Comparison of ENCODE assay signal across 16 cellular contexts in the genomic region with DNA sequence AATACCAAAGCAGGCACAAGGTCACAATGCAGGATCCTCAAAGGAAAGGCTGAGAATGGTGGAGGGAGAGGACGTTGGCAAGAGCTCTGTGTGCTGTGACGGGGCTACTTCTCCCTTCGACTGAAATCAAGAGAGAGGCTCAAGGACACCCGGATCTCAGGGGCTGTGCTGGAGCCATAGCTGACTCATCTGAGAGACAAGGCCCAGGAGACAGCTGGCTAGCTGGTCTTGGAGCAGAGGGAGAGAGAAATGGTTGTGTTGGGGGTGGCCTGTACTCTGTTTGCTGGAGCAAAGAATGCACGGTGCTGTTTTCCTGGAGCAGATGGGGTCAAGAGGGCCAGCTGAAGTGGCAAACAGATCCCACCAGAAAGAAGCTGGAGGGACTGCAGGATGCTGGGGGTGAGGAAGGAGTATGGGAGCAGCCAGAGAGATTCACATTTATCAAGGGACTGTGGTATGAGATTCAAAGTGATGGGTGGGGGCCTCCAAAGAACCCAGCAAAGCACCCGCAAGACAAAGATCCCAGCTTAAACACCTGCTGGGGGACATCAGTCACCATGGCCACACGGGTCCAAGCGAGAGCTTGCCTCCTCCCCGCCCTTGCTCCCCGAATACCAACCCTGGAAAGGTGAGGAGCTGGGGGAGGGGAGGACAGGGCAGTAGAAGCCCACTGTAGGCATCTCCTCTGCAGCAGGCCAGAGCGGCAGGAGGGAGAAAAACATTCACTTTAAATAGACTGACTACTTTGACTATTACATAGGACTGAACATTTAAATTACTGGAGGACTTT. TPM values are rescaled to one million over a fixed set of nuclear protein-coding genes. Genes with fewer than 3 reads are reported as not detected.
DNase-seq lines count a peak whose midpoint lies in the region; ATAC-seq, FAIRE-seq and TF ChIP-seq lines count a peak whose summit lies in the region.
"Had no signal": no experiment of that assay in that cellular context is flagged by ENCODE, and none has a peak within 500 bp of the region (broad histone marks: within the 10 kb centered on the region; RNA-seq: fewer than 3 reads in every experiment).

No MANE protein-coding gene starts in this region.

- no peaks in the 10 kb centered on the region for H3K79me2 ChIP-seq in K562 (ENCODE audit: control insufficient read depth, insufficient read depth, low read length)

- DNase-seq in AG20443 (ENCODE audit: low spot score) (peak; percentile 40), HT1080 (ENCODE audit: low read depth) (peak; percentile 29), K562 (ENCODE audit: extremely low read depth in 1 of 4, low spot score in 3 of 4) (peak in 2 of 4 experiments; percentile 15 to 20), islet precursor cell (peak; percentile 74), cortex of kidney (lab: John Stamatoyannopoulos, UW) (no peak), germinal center (ENCODE audit: low spot score) (no peak)
- DNase-seq: activated CD4-positive, alpha-beta T cell treated with anti-CD3 and anti-CD28 coated beads for 48 hours; activated T-cell treated with anti-CD3 and anti-CD28 coated beads, Interleukin-2, amount 50 U/mL, for 48 hours; DMS79; NCI-H1048; NCI-H510A treated with DMSO at 0.1 percent for 48 hours; stimulated activated CD4-positive, alpha-beta T cell treated with anti-CD3 and anti-CD28 coated beads, Interleukin-2, amount 100 ng/mL, for 48 hours; upper lobe of right lung had no signal

- no peak overlapping the region for H3K4me3 ChIP-seq in K562
- H3K4me3 ChIP-seq: upper lobe of right lung had no signal

- FAIRE-seq in K562 (lab: Jason Lieb, UNC), result no peak
- FAIRE-seq: islet of Langerhans had no signal

- no peak overlapping the region for H3K27ac ChIP-seq in K562 (ENCODE audit: extremely low read depth, low read depth, low read length)
- H3K27ac ChIP-seq: upper lobe of right lung had no signal

- H3K4me2 ChIP-seq in K562 (ENCODE audit: insufficient read depth, low read length), result no peak overlapping the region

- no peaks in the 10 kb centered on the region for H4K20me1 ChIP-seq in K562 (replicated peaks; ENCODE audit: control insufficient read depth, insufficient read depth, low read length)

- CTCF ChIA-PET in K562 (lab: Yijun Ruan, JAX; ENCODE audit: low intra/inter-chr PET ratio), result no interaction called here

- TF ChIP-seq RAD21 in K562 (CRISPR knock-in tag; conservative IDR thresholded peaks at IDR 0.05 in 1 of 2, IDR thresholded peaks at IDR 0.05 in 1 of 2), result no peak

- peak overlapping the region; percentile 52 for H2AFZ ChIP-seq in K562 (ENCODE audit: low read depth, low read length)

- intact Hi-C loops in K562 (cut with micrococcal nuclease), result no loop called here

- no peak for TF ChIP-seq CTCF in K562 (IDR thresholded peaks at IDR 0.05 in 2 of 3, conservative IDR thresholded peaks at IDR 0.05 in 1 of 3; ENCODE audit: insufficient read depth in 2 of 3, low read depth in 1 of 3, low read length in 3 of 3)

- WGBS in K562 (ENCODE audit: insufficient coverage, low coverage, missing lambda C conversion rate), result 14% methylated on average over 11 of the region's 11 CpGs

- TF ChIP-seq POLR2A in K562 (conservative IDR thresholded peaks at IDR 0.05), result no peak

- in situ Hi-C loops in K562 (cut with MboI), result no loop called here

- no peaks in the 10 kb centered on the region for H3K9me3 ChIP-seq in K562 (replicated peaks; ENCODE audit: control insufficient read depth, insufficient read depth, low read depth, low read length)
- H3K9me3 ChIP-seq: upper lobe of right lung had no signal

- H3K9me1 ChIP-seq in K562 (ENCODE audit: control insufficient read depth, insufficient read depth, low read length), result no peaks in the 10 kb centered on the region

- peak; percentile 65 for ATAC-seq in K562
- no peak for ATAC-seq in GM19452 (IDR thresholded peaks at IDR 0.05; ENCODE audit: unreplicated experiment)
- no peak for ATAC-seq in GM19395 (IDR thresholded peaks at IDR 0.05; ENCODE audit: unreplicated experiment)
- ATAC-seq: upper lobe of right lung had no signal

- H3K4me1 ChIP-seq in K562 (replicated peaks in 1 of 2; ENCODE audit: control insufficient read depth in 2 of 2, insufficient read depth in 2 of 2, low read length in 2 of 2), result peaks cover 0 to 5% of the 10 kb centered on the region in 2 experiments; a peak in 1 of 5 replicates
- H3K4me1 ChIP-seq: upper lobe of right lung had no signal

- TF ChIP-seq EP300 in K562 (IDR thresholded peaks at IDR 0.05; ENCODE audit: low read length), result no peak

- no TSS peak for BruUV-seq in K562 (replicated peaks; lab: Mats Ljungman, UMichigan)

- POLR2A ChIA-PET in K562 (lab: Yijun Ruan, JAX), result interaction anchor here (0.5 to 2.7 kb wide), 10 partner anchors 9 to 85 kb away, joined by 3 to 7 read pairs (median 3); no protein-coding TSS in a partner anchor

- no peak overlapping the region for H3K9ac ChIP-seq in K562 (ENCODE audit: insufficient read depth in 1 of 2, low read depth in 2 of 2, low read length in 2 of 2)

- H3K36me3 ChIP-seq in K562 (ENCODE audit: control insufficient read depth, insufficient read depth, low read length), result no peaks in the 10 kb centered on the region
- H3K36me3 ChIP-seq: upper lobe of right lung had no signal

- H3K27me3 ChIP-seq in K562 (ENCODE audit: control insufficient read depth in 2 of 2, insufficient read depth in 2 of 2, low read length in 2 of 2), result peaks cover 15 to 24% of the 10 kb centered on the region in 2 experiments; a peak in 4 of 5 replicates
- H3K27me3 ChIP-seq: upper lobe of right lung had no signal

TF ChIP-seq in K562, 482 proteins besides CTCF, POLR2A, EP300 and RAD21:
- TF ChIP-seq CBFA2T2 (conservative IDR thresholded peaks at IDR 0.05), result no peak
- 0 out of 2 replicates have a peak, but pooled peaks have one; percentile 11 for TF ChIP-seq DPF2 (IDR thresholded peaks at IDR 0.05)

RNA-seq across cellular contexts. Expression of a gene that starts 40.8 kb away (rescaled TPM):
- 0.10 and 0.40 TPM in 2 replicates for total RNA-seq in HT1080 (2014; rRNA removed; shearing (Covaris generic))
- 0.19 and 0.22 TPM in 2 replicates for polyA plus RNA-seq in HT1080 (2015; cell fraction: cytosol; rRNA removed)
- polyA plus RNA-seq in HT1080 (2015; cell fraction: nucleus; rRNA removed), result 0.24 and 0.48 TPM in 2 replicates
- not detected in 2 replicates for total RNA-seq in K562 (2011; cell fraction: chromatin; rRNA removed; ENCODE audit: low replicate concordance)
- total RNA-seq in K562 (2011; cell fraction: nucleolus; rRNA removed), result not detected in 2 replicates
- not detected in 2 replicates for total RNA-seq in K562 (2011; cell fraction: nucleoplasm; rRNA removed)
- total RNA-seq in K562 (2014; rRNA removed), result not detected in 2 replicates
- not detected in 2 replicates for total RNA-seq in K562 (2014; rRNA removed; fragmentation: Illumina TruSeq; extraction: Trizol)
- not detected in 2 replicates for total RNA-seq in K562 (2015; rRNA removed; fragmentation: Illumina TruSeq; extraction: Trizol)
- total RNA-seq in K562 (2021), result 0.07 TPM in 1 of 2 replicates, not detected in the other
- not detected in 2 replicates for polyA plus RNA-seq in K562 (2011; rRNA removed)
- polyA plus RNA-seq in K562 (2011; cell fraction: cytosol; rRNA removed), result not detected in 2 replicates
- polyA plus RNA-seq in K562 (2011; cell fraction: nucleus; rRNA removed), result not detected in 2 replicates
- polyA plus RNA-seq in K562 (2012), result 0.06 TPM in 1 of 2 replicates, not detected in the other
- polyA plus RNA-seq in K562 (2014; fragmentation: Illumina TruSeq; extraction: Trizol), result not detected in 2 replicates
- not detected for polyA plus RNA-seq in K562 (2014; fragmentation: Nextera tagmentation; extraction: Ambion mirVana)
- polyA plus RNA-seq in K562 (2014; rRNA removed), result not detected in 2 replicates
- polyA minus RNA-seq in K562 (2011; rRNA and poly(A)+ RNA removed), result not detected in 2 replicates
- not detected in 2 replicates for polyA minus RNA-seq in K562 (2011; cell fraction: cytosol; rRNA and poly(A)+ RNA removed)
- polyA minus RNA-seq in K562 (2011; cell fraction: nucleus; rRNA and poly(A)+ RNA removed), result not detected in 2 replicates

Comparison
In these comparisons a context has a peak if more than half of its experiments do, and no peak if none do; other contexts are left out.
1. DNase-seq: peak in AG20443 (single experiment), HT1080 (single experiment) and islet precursor cell (single experiment); none in cortex of kidney (single experiment) and germinal center (single experiment).